ENCODE assay signal across 9 cellular contexts in genomic region chr6:144305985-144306384, GRCh38. TPM values are rescaled to one million over a fixed set of nuclear protein-coding genes. Genes with fewer than 3 reads are reported as not detected.
A peak's percentile ranks its signal among the peaks of the same experiment; 100 is the strongest.
DNase-seq lines count a peak whose midpoint lies in the region; ATAC-seq, FAIRE-seq and TF ChIP-seq lines count a peak whose summit lies in the region.
"Had no signal": no experiment of that assay in that cellular context is flagged by ENCODE, and none has a peak within 500 bp of the region (broad histone marks: within the 10 kb centered on the region; RNA-seq: fewer than 3 reads in every experiment).

No MANE protein-coding gene starts in this region.

- peak; percentile 17 for FAIRE-seq in GM12892 (lab: Jason Lieb, UNC)

- H3K27me3 ChIP-seq in fibroblast of lung (ENCODE audit: control insufficient read depth, insufficient read depth, low read length), result no peaks in the 10 kb centered on the region

- H3K27ac ChIP-seq in fibroblast of lung (ENCODE audit: insufficient read depth, low read length), result no peak overlapping the region

- TF ChIP-seq CTCF in fibroblast of lung (conservative IDR thresholded peaks at IDR 0.05 in 1 of 2, IDR thresholded peaks at IDR 0.05 in 1 of 2; ENCODE audit: low read depth in 1 of 2, low read length in 2 of 2), result no peak

- peaks cover 4% of the 10 kb centered on the region for H3K4me1 ChIP-seq in fibroblast of lung (ENCODE audit: control insufficient read depth, extremely low read depth, insufficient read depth, low read length)

- no peak overlapping the region for H3K4me3 ChIP-seq in fibroblast of lung (replicated peaks in 1 of 4; ENCODE audit: control extremely low read depth in 1 of 4, insufficient read depth in 1 of 4, low read depth in 3 of 4, low read length in 4 of 4)
- H3K4me3 ChIP-seq: GM23338 had no signal

- H3K4me2 ChIP-seq in fibroblast of lung (ENCODE audit: extremely low read depth, insufficient read depth, low read length), result peak overlapping the region; percentile 4
- H3K4me2 ChIP-seq: GM23338 had no signal

- H3K79me2 ChIP-seq in fibroblast of lung (ENCODE audit: control insufficient read depth, insufficient read depth, low read length), result peaks cover 26% of the 10 kb centered on the region

- DNase-seq in GM12892 (ENCODE audit: insufficient read length) (no peak), fibroblast of lung (ENCODE audit: low read depth in 2 of 2) (peak; percentile 74 to 78), dermis blood vessel endothelial cell (no peak), T1000 (lab: John Stamatoyannopoulos, UW) (no peak), posterior cingulate gyrus (no peak), SW 1271 (lab: John Stamatoyannopoulos, UW) (no peak)

- H3K36me3 ChIP-seq in fibroblast of lung (ENCODE audit: control insufficient read depth, insufficient read depth, low read length), result no peaks in the 10 kb centered on the region

- intact Hi-C loops in posterior cingulate gyrus (cut with DNase I), result no loop called here

- no peak overlapping the region for H3K9ac ChIP-seq in fibroblast of lung (ENCODE audit: insufficient read depth, low read length)

- no peaks in the 10 kb centered on the region for H4K20me1 ChIP-seq in fibroblast of lung (ENCODE audit: control insufficient read depth, extremely low read depth, insufficient read depth, low read length)

- peak; percentile 95 for ATAC-seq in GM21528 (IDR thresholded peaks at IDR 0.05; ENCODE audit: low FRiP score, unreplicated experiment)
- peak; percentile 85 for ATAC-seq in HG03571 (IDR thresholded peaks at IDR 0.05; ENCODE audit: unreplicated experiment)
- ATAC-seq: GM23338 had no signal

- H2AFZ ChIP-seq in fibroblast of lung (ENCODE audit: low read length), result no peak overlapping the region
- H2AFZ ChIP-seq: GM23338 had no signal

- H3K9me3 ChIP-seq in fibroblast of lung (ENCODE audit: control insufficient read depth, insufficient read depth, low read depth, low read length), result no peaks in the 10 kb centered on the region

- TF ChIP-seq POLR2A in GM12892 (IDR thresholded peaks at IDR 0.05; ENCODE audit: low read depth, low read length), result no peak

RNA-seq across cellular contexts. Expression of gene UTRN, which starts 20.9 kb away (rescaled TPM):
- polyA plus RNA-seq in GM12892 (2012; ENCODE audit: missing spikeins), result 13.3 TPM
- total RNA-seq in fibroblast of lung (93.2 and 130 TPM in 2 replicates), dermis blood vessel endothelial cell (719 and 803 TPM in 2 replicates)
- 37.8 and 43.9 TPM in 2 replicates for polyA plus RNA-seq in fibroblast of lung
- 25.5 and 37.2 TPM in 2 replicates for polyA plus RNA-seq in fibroblast of lung (2012)
- 72.9 and 86.0 TPM in 2 replicates for polyA minus RNA-seq in fibroblast of lung (ENCODE audit: low replicate concordance)

Comparison
In these comparisons a context has a peak if more than half of its experiments do, and no peak if none do; other contexts are left out.
1. DNase-seq: peak in fibroblast of lung (2 of 2); none in GM12892 (single experiment), dermis blood vessel endothelial cell (single experiment), T1000 (single experiment), posterior cingulate gyrus (0 of 10) and SW 1271 (0 of 2).